In the genomic region with DNA sequence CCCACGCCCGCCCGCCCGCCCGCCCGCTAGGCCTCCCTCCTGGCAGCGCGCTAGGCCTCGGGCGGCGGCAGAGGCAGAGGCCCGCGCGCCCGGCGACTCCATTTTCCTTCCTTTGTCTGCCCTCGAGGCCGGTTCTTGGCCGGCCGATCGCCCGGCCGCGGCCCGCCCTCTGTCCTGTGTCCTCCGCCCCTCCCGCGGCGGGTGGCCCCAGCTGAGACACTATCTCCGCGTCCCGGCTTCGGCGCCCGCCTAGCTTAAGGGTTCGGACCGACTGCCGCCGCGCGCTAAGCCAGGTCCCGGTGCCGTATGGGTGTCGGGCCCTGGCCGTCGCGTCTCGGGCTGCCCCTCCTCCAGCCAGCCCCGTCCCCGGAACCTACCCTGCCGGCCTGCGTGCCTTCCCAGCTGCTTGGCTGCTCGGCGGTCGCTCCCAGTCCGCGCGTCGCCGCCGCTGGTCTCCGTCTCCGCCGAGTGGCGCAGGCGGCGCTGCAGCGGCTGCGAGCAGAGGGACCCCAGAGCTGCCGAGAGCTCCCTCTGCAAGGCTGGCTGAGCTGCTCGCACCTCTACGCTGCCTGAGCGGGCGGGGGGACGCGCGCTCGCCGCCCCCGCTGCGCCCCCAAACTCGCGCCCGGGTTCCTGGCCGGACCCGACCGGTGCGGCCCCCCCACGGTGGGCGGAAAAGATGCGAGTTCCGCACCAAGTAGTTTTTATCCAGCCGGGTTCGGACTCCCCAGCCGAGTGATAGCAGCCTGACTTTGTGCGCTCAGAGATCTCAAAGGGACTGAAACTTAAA, we compare ENCODE assay signal across 8 cellular contexts. TPM values are rescaled to one million over a fixed set of nuclear protein-coding genes. Genes with fewer than 3 reads are reported as not detected.
DNase-seq lines count a peak whose midpoint lies in the region; ATAC-seq, FAIRE-seq and TF ChIP-seq lines count a peak whose summit lies in the region.

No MANE protein-coding gene starts in this region.

- H3K4me1 ChIP-seq in neutrophil (ENCODE audit: control insufficient read depth in 1 of 2, insufficient read depth in 1 of 2, low read depth in 1 of 2, low read length in 1 of 2), result peaks cover 30 to 33% of the 10 kb centered on the region in 2 experiments
- peaks cover 0 to 43% (median 17%) of the 10 kb centered on the region in 4 donors for H3K4me1 ChIP-seq in tibial nerve

- FAIRE-seq in frontal cortex (lab: Jason Lieb, UNC), result no peak

- H3K36me3 ChIP-seq in neutrophil (no peaks in the 10 kb centered on the region), tibial nerve (no peaks in the 10 kb centered on the region)

- WGBS in tibial nerve, 2 donors, result 0 to 1% methylated on average over 9 to 31 of the region's 96 CpGs

- no peaks in the 10 kb centered on the region for H3K9me3 ChIP-seq in neutrophil
- H3K9me3 ChIP-seq in tibial nerve, result no peaks in the 10 kb centered on the region

- ATAC-seq in GM18520 (IDR thresholded peaks at IDR 0.05; ENCODE audit: unreplicated experiment), result peak; percentile 6
- peak; percentile 21 for ATAC-seq in HG03097 (IDR thresholded peaks at IDR 0.05; ENCODE audit: low FRiP score, unreplicated experiment)

- TF ChIP-seq CTCF in neutrophil (IDR thresholded peaks at IDR 0.05), result no peak
- TF ChIP-seq CTCF in tibial nerve (IDR thresholded peaks at IDR 0.05), result peak in 2 of 5 experiments; percentile 35

- H3K4me3 ChIP-seq in neutrophil (ENCODE audit: low read depth in 1 of 2, low read length in 1 of 2) (peak overlapping the region; percentile 94 to 98), tibial nerve (peak overlapping the region; percentile 91 to 99 (median 96))

- no peaks in the 10 kb centered on the region for H3K27me3 ChIP-seq in neutrophil
- no peaks in the 10 kb centered on the region for H3K27me3 ChIP-seq in tibial nerve

- DNase-seq in AG08396 (ENCODE audit: low spot score) (peak; percentile 60), activated gamma-delta T cell treated with Interleukin-2 at 50 U/mL for 16 hours (peak; percentile 56), frontal cortex (ENCODE audit: low spot score in 2 of 2) (peak; percentile 58 to 68), tibial nerve (ENCODE audit: low spot score in 2 of 2) (no peak)

- H3K27ac ChIP-seq in neutrophil (peak overlapping the region; percentile 99), tibial nerve (peak overlapping the region; percentile 98 to 100 (median 100))

- TF ChIP-seq POLR2A in tibial nerve (IDR thresholded peaks at IDR 0.05), result no peak

- peak in 1 of 2 donors; percentile 28 for TF ChIP-seq EP300 in tibial nerve (IDR thresholded peaks at IDR 0.05)

TF ChIP-seq in PFSK-1, 5 proteins besides CTCF, POLR2A, EP300 and RAD21:
- TF ChIP-seq FOXP2 (optimal IDR thresholded peaks at IDR 0.05; ENCODE audit: borderline replicate concordance, extremely low read depth, extremely low read length, insufficient read depth), result peak; percentile 53
- TF ChIP-seq, protein P1, sequence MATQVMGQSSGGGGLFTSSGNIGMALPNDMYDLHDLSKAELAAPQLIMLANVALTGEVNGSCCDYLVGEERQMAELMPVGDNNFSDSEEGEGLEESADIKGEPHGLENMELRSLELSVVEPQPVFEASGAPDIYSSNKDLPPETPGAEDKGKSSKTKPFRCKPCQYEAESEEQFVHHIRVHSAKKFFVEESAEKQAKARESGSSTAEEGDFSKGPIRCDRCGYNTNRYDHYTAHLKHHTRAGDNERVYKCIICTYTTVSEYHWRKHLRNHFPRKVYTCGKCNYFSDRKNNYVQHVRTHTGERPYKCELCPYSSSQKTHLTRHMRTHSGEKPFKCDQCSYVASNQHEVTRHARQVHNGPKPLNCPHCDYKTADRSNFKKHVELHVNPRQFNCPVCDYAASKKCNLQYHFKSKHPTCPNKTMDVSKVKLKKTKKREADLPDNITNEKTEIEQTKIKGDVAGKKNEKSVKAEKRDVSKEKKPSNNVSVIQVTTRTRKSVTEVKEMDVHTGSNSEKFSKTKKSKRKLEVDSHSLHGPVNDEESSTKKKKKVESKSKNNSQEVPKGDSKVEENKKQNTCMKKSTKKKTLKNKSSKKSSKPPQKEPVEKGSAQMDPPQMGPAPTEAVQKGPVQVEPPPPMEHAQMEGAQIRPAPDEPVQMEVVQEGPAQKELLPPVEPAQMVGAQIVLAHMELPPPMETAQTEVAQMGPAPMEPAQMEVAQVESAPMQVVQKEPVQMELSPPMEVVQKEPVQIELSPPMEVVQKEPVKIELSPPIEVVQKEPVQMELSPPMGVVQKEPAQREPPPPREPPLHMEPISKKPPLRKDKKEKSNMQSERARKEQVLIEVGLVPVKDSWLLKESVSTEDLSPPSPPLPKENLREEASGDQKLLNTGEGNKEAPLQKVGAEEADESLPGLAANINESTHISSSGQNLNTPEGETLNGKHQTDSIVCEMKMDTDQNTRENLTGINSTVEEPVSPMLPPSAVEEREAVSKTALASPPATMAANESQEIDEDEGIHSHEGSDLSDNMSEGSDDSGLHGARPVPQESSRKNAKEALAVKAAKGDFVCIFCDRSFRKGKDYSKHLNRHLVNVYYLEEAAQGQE (IDR thresholded peaks at IDR 0.05; ENCODE audit: insufficient read depth in 1 of 2, low read depth in 2 of 2, low read length in 2 of 2), result no peak

RNA-seq across cellular contexts. Expression of a gene that starts 0.8 kb away (rescaled TPM):
- 21.4 TPM for polyA plus RNA-seq in PFSK-1 (2012; ENCODE audit: insufficient read length, low read depth)
- total RNA-seq in frontal cortex, result 62.0 TPM
- 10 to 100 TPM; 26.1 to 39.6 (median 31.8) TPM for total RNA-seq in tibial nerve

RNA-seq across cellular contexts. Expression of a gene that starts 34.5 kb away (rescaled TPM):
- 51.1 TPM for polyA plus RNA-seq in PFSK-1 (2012; ENCODE audit: insufficient read length, low read depth)
- 32.6 TPM for total RNA-seq in frontal cortex
- total RNA-seq in tibial nerve, result 100 to 1,000 TPM in 2 of 4 donors, 10 to 100 TPM in 2; 50.6 to 112 (median 85.1) TPM

Comparison
In these comparisons a context has a peak if more than half of its experiments do, and no peak if none do; other contexts are left out.
1. DNase-seq: peak in AG08396 (single experiment), activated gamma-delta T cell treated with Interleukin-2 at 50 U/mL for 16 hours (single experiment) and frontal cortex (2 of 2); none in tibial nerve (0 of 2).